14 cellular contexts compared by ENCODE assay signal in the genomic region with DNA sequence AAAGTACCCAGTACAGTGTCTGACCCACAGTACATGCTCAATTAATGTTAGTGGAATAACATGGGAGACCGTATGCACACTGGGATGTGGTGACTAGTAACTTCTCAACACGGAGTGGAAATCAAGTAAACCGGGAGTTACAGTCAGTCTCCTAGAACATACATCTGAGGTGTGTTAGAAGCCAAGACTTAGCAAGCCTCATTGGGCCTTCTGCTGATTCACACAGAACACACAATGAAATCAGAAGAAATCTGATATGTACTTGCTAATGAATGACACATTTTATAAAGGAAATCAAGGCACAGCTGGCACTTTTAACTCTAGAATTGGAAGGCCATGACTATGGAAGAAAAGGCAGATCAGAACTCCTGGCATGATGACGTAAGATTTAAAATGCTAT. TPM values are rescaled to one million over a fixed set of nuclear protein-coding genes. Genes with fewer than 3 reads are reported as not detected.
DNase-seq lines count a peak whose midpoint lies in the region; ATAC-seq and TF ChIP-seq lines count a peak whose summit lies in the region.
"Had no signal": no experiment of that assay in that cellular context is flagged by ENCODE, and none has a peak within 500 bp of the region (broad histone marks: within the 10 kb centered on the region; RNA-seq: fewer than 3 reads in every experiment).

No MANE protein-coding gene starts in this region.

- H3K9me3 ChIP-seq in transverse colon: no peaks in the 10 kb centered on the region
- no peaks in the 10 kb centered on the region for H3K9me3 ChIP-seq in ascending aorta
- H3K9me3 ChIP-seq: ovary had no signal

- WGBS in transverse colon (ENCODE audit: low coverage in 1 of 2), 2 donors: 70 to 90% methylated on average over 2 to 4 of the region's 4 CpGs

- TF ChIP-seq POLR2A in transverse colon (IDR thresholded peaks at IDR 0.05): no peak

- H3K4me3 ChIP-seq in transverse colon (no peak overlapping the region), ascending aorta (no peak overlapping the region)
- H3K4me3 ChIP-seq: lung, ovary had no signal

- intact Hi-C loops in transverse colon (cut with DNase I; ENCODE audit: low total_unique reads) (no loop called here), ascending aorta (cut with DNase I) (no loop called here)

- no peaks in the 10 kb centered on the region for H3K9me3 Mint-ChIP-seq in activated naive CD8-positive, alpha-beta T cell (ENCODE audit: low read depth)
- H3K9me3 Mint-ChIP-seq in activated naive CD8-positive, alpha-beta T cell treated with anti-CD3 and anti-CD28 coated beads, Interleukin-2, amount 50 U/mL, for 24 hours: no peaks in the 10 kb centered on the region
- peaks cover 0 to under 1% (median 0%) of the 10 kb centered on the region in 6 donors for H3K9me3 Mint-ChIP-seq in immature natural killer cell

- H3K27ac Mint-ChIP-seq in activated naive CD8-positive, alpha-beta T cell: peak overlapping the region; percentile 81
- H3K27ac Mint-ChIP-seq in activated naive CD8-positive, alpha-beta T cell treated with anti-CD3 and anti-CD28 coated beads, Interleukin-2, amount 50 U/mL, for 24 hours: no peak overlapping the region
- peak overlapping the region; percentile 75 to 98 (median 96) for H3K27ac Mint-ChIP-seq in immature natural killer cell

- H3K4me1 Mint-ChIP-seq in activated naive CD8-positive, alpha-beta T cell (ENCODE audit: low read depth): peaks cover 55% of the 10 kb centered on the region
- peaks cover 52% of the 10 kb centered on the region for H3K4me1 Mint-ChIP-seq in activated naive CD8-positive, alpha-beta T cell treated with anti-CD3 and anti-CD28 coated beads, Interleukin-2, amount 50 U/mL, for 24 hours
- peaks cover 87 to 94% of the 10 kb centered on the region in 2 donors for H3K4me1 Mint-ChIP-seq in immature natural killer cell

- no peak for TF ChIP-seq CTCF in transverse colon (IDR thresholded peaks at IDR 0.05)
- TF ChIP-seq CTCF in ascending aorta (IDR thresholded peaks at IDR 0.05): no peak

- no peak overlapping the region for H3K4me3 Mint-ChIP-seq in activated naive CD8-positive, alpha-beta T cell
- no peak overlapping the region for H3K4me3 Mint-ChIP-seq in activated naive CD8-positive, alpha-beta T cell treated with anti-CD3 and anti-CD28 coated beads, Interleukin-2, amount 50 U/mL, for 24 hours
- no peak overlapping the region for H3K4me3 Mint-ChIP-seq in immature natural killer cell

- H3K36me3 ChIP-seq in transverse colon (no peaks in the 10 kb centered on the region), ascending aorta (peaks cover 0 to 13% of the 10 kb centered on the region in 2 donors)
- H3K36me3 ChIP-seq: ovary had no signal

- no peak for TF ChIP-seq EP300 in transverse colon (IDR thresholded peaks at IDR 0.05; ENCODE audit: low read depth)

- H3K4me1 ChIP-seq in transverse colon: peaks cover 0 to 10% (median 2%) of the 10 kb centered on the region in 4 donors
- H3K4me1 ChIP-seq in ascending aorta: no peaks in the 10 kb centered on the region

- in situ Hi-C loops in transverse colon (cut with MboI; ENCODE audit: low pct_ligation_motif_present in 1 of 4, low pct_unique_long_range_greater_than_20kb in 1 of 4, low sequenced_read_pairs in 3 of 4): no loop called here

- ATAC-seq in activated naive CD8-positive, alpha-beta T cell treated with anti-CD3 and anti-CD28 coated beads, Interleukin-2, amount 50 U/mL, for 24 hours: no peak

- H3K27ac ChIP-seq in transverse colon (peak overlapping the region; percentile 47 to 75 (median 64)), ascending aorta (no peak overlapping the region)

- H3K36me3 Mint-ChIP-seq in activated naive CD8-positive, alpha-beta T cell: peaks cover 5% of the 10 kb centered on the region
- H3K36me3 Mint-ChIP-seq in activated naive CD8-positive, alpha-beta T cell treated with anti-CD3 and anti-CD28 coated beads, Interleukin-2, amount 50 U/mL, for 24 hours (ENCODE audit: low read depth): peaks cover 47% of the 10 kb centered on the region
- H3K36me3 Mint-ChIP-seq in immature natural killer cell: peaks cover 15 to 40% (median 26%) of the 10 kb centered on the region in 3 donors

- H3K27me3 ChIP-seq in transverse colon: no peaks in the 10 kb centered on the region
- no peaks in the 10 kb centered on the region for H3K27me3 ChIP-seq in ascending aorta
- H3K27me3 ChIP-seq: ovary had no signal

- no peak for DNase-seq in activated naive CD8-positive, alpha-beta T cell treated with anti-CD3 and anti-CD28 coated beads, Interleukin-2, amount 50 U/mL, for 24 hours
- peak; percentile 11 for DNase-seq in NCI-H69 (lab: John Stamatoyannopoulos, UW)
- no peak for DNase-seq in immature natural killer cell
- DNase-seq in transverse colon: no peak
- DNase-seq in DMS153 treated with DMSO at 0.1 percent for 48 hours (lab: John Stamatoyannopoulos, UW; ENCODE audit: unreplicated experiment): no peak
- no peak for DNase-seq in ascending aorta (ENCODE audit: low spot score in 2 of 2)
- no peak for DNase-seq in NCI-H1105 treated with DMSO at 0.1 percent for 48 hours (lab: John Stamatoyannopoulos, UW)
- DNase-seq: activated naive CD4-positive, alpha-beta T cell treated with Interleukin-2 at 50 U/mL for 16 hours; EL; GOT3; MM.1S; ovary had no signal

- H3K27me3 Mint-ChIP-seq in activated naive CD8-positive, alpha-beta T cell: no peaks in the 10 kb centered on the region
- no peaks in the 10 kb centered on the region for H3K27me3 Mint-ChIP-seq in activated naive CD8-positive, alpha-beta T cell treated with anti-CD3 and anti-CD28 coated beads, Interleukin-2, amount 50 U/mL, for 24 hours
- peaks cover 5 to 15% (median 11%) of the 10 kb centered on the region in 3 donors for H3K27me3 Mint-ChIP-seq in immature natural killer cell (ENCODE audit: low read depth in 3 of 3)

RNA-seq across cellular contexts. Expression of a gene that starts 13.0 kb away (rescaled TPM):
- 10 to 100 TPM; 48.8 to 60.1 (median 55.4) TPM for polyA plus RNA-seq in immature natural killer cell
- 10 to 100 TPM; 14.2 to 25.9 (median 15.1) TPM for total RNA-seq in transverse colon
- total RNA-seq in ascending aorta: 8.0 TPM

RNA-seq across cellular contexts. Expression of a gene that starts 13.2 kb away (rescaled TPM):
- 10 to 100 TPM in 2 of 3 donors, 1 to 10 TPM in 1; 7.5 to 42.1 (median 22.6) TPM for polyA plus RNA-seq in immature natural killer cell
- 100 to 1,000 TPM in 1 of 4 donors, 10 to 100 TPM in 3; 27.2 to 184 (median 62.8) TPM for total RNA-seq in transverse colon
- 8.4 TPM for total RNA-seq in ascending aorta

RNA-seq across cellular contexts. Expression of a gene that starts 32.4 kb away (rescaled TPM):
- polyA plus RNA-seq in immature natural killer cell: 10 to 100 TPM; 45.8 to 70.2 (median 48.0) TPM
- 10 to 100 TPM in 2 of 4 donors, 1 to 10 TPM in 2; 4.8 to 34.7 (median 17.0) TPM for total RNA-seq in transverse colon
- 1.5 TPM for total RNA-seq in ascending aorta

Comparison
In these comparisons a context has a peak if more than half of its experiments do, and no peak if none do; other contexts are left out.
1. H3K27ac ChIP-seq: peak in transverse colon (4 of 4); none in ascending aorta (0 of 2).